Comparison of ENCODE assay signal across 33 cellular contexts in genomic region chr13:27219611-27220010, GRCh38.
"Had no signal": no experiment of that assay in that cellular context is flagged by ENCODE, and none has a peak within 500 bp of the region (broad histone marks: within the 10 kb centered on the region; RNA-seq: fewer than 3 reads in every experiment).

No MANE protein-coding gene starts in this region.

- DNase-seq: Karpas-422, MG63, MM.1S, NCI-H1048, NCI-H1092, NCI-H1092 treated with DMSO at 0.1 percent for 48 hours, NCI-H1105, NCI-H1105 treated with DMSO at 0.1 percent for 48 hours, NCI-H1417, NCI-H1417 treated with DMSO at 0.1 percent for 48 hours, NCI-H1436, NCI-H1436 treated with DMSO at 0.1 percent for 48 hours, NCI-H146, NCI-H1694, NCI-H1694 treated with DMSO at 0.1 percent for 48 hours, NCI-H187, NCI-H187 treated with DMSO at 0.1 percent for 48 hours, NCI-H1930, NCI-H2029, NCI-H2029 treated with DMSO at 0.1 percent for 48 hours, NCI-H2081, NCI-H2081 treated with DMSO at 0.1 percent for 48 hours, NCI-H2107, NCI-H2171, NCI-H2171 treated with DMSO at 0.1 percent for 48 hours, NCI-H2227 treated with DMSO at 0.1 percent for 48 hours, NCI-H226, NCI-H345, NCI-H446, NCI-H446 treated with DMSO at 0.1 percent for 48 hours, NCI-H510A, NCI-H510A treated with DMSO at 0.1 percent for 48 hours had no signal

- H3K27me3 ChIP-seq: MG63 had no signal

- H3K9ac ChIP-seq: KMS-11 had no signal

- H3K27ac ChIP-seq: KMS-11 had no signal

- H3K4me2 ChIP-seq: KMS-11 had no signal

- H3K4me3 ChIP-seq: MG63 had no signal

- H3K36me3 ChIP-seq: MG63 had no signal
